Comparison of ENCODE assay signal across 18 cellular contexts in the genomic region with DNA sequence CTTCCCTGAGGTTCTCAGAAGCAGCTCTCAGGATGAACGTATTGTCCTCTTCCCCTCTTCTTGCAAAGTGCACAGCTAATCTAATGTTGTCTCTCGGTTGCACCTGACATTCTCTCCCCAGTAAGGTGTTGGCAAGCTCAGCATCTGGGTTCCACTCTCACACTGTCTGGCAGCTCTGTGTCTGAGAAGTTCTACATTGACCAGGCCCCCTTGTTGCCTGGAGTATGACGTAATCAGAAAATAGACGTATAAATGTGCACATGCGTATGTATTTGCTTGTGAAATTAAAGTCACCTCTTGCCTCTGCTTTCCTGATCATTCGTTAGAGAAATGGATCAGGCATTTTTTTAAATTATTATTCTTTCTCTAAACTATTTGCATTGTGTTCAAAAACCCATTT.
DNase-seq lines count a peak whose midpoint lies in the region; ATAC-seq, FAIRE-seq and TF ChIP-seq lines count a peak whose summit lies in the region.
"Had no signal": no experiment of that assay in that cellular context is flagged by ENCODE, and none has a peak within 500 bp of the region (broad histone marks: within the 10 kb centered on the region; RNA-seq: fewer than 3 reads in every experiment).

No MANE protein-coding gene starts in this region.

- TF ChIP-seq POLR2A in HepG2 (IDR thresholded peaks at IDR 0.05; ENCODE audit: insufficient read depth in 1 of 2, low read depth in 2 of 2, low read length in 2 of 2) (no peak), right lobe of liver (IDR thresholded peaks at IDR 0.05) (no peak)

- H3K27me3 Mint-ChIP-seq in activated B cell treated with CpG ODN at 0.5 μM for 24 hours, result no peaks in the 10 kb centered on the region

- H3K79me2 ChIP-seq in HepG2 (ENCODE audit: insufficient read depth, low read length), result no peaks in the 10 kb centered on the region

- H4K20me1 ChIP-seq in HepG2 (ENCODE audit: insufficient read depth, low read length), result no peaks in the 10 kb centered on the region

- H3K4me1 ChIP-seq in HepG2 (ENCODE audit: insufficient read depth, low read length) (peaks cover 60% of the 10 kb centered on the region), right lobe of liver (peaks cover 0 to 8% (median 0%) of the 10 kb centered on the region in 4 donors), psoas muscle (peaks cover 27% of the 10 kb centered on the region), stomach smooth muscle (ENCODE audit: control insufficient read depth, insufficient read depth, low read length) (peaks cover 24% of the 10 kb centered on the region)
- H3K4me1 ChIP-seq: BE2C had no signal

- H3K4me3 Mint-ChIP-seq in activated B cell treated with CpG ODN at 0.5 μM for 24 hours, result no peak overlapping the region
- H3K4me3 Mint-ChIP-seq: CD8-positive, alpha-beta T cell; GM23338 had no signal

- H3K9me3 Mint-ChIP-seq in activated B cell treated with CpG ODN at 0.5 μM for 24 hours, result no peaks in the 10 kb centered on the region
- H3K9me3 Mint-ChIP-seq: CD8-positive, alpha-beta T cell; GM23338 had no signal

- DNase-seq in HepG2 (ENCODE audit: low spot score), result no peak
- no peak for DNase-seq in right lobe of liver
- DNase-seq in activated B cell treated with CpG ODN at 0.5 μM for 24 hours, result no peak
- no peak for DNase-seq in psoas muscle
- no peak for DNase-seq in GM19238 (ENCODE audit: insufficient read length, low spot score)
- DNase-seq in GM10266 (ENCODE audit: extremely low spot score), result no peak
- DNase-seq in NCI-H2171 treated with DMSO at 0.1 percent for 48 hours (lab: John Stamatoyannopoulos, UW), result no peak
- DNase-seq: BE2C; CD8-positive, alpha-beta T cell; COR-L47; DND-41; GDM1; H7 had no signal

- no peak for FAIRE-seq in HepG2 (lab: Jason Lieb, UNC)
- FAIRE-seq: A204.1, GM18507 had no signal

- TF ChIP-seq RAD21 in HepG2 (CRISPR knock-in tag; IDR thresholded peaks at IDR 0.05), result no peak

- peak overlapping the region; percentile 63 for H3K27ac Mint-ChIP-seq in activated B cell treated with CpG ODN at 0.5 μM for 24 hours
- H3K27ac Mint-ChIP-seq: GM23338 had no signal

- CTCF ChIA-PET in HepG2 (lab: Yijun Ruan, JAX; ENCODE audit: low intra/inter-chr PET ratio, low total read pairs) (no interaction called here), activated B cell treated with CpG ODN at 0.5 μM for 24 hours (lab: Charles Lee) (interaction anchor here (1.1 to 3.5 kb wide), 5 partner anchors 31 to 135 kb away, joined by 3 to 21 read pairs (median 7); a partner anchor contains a TSS)

- TF ChIP-seq CTCF in HepG2 (CRISPR knock-in tag; IDR thresholded peaks at IDR 0.05), result no peak
- TF ChIP-seq CTCF in right lobe of liver (IDR thresholded peaks at IDR 0.05), result no peak
- no peak for TF ChIP-seq CTCF in activated B cell treated with CpG ODN at 0.5 μM for 24 hours (IDR thresholded peaks at IDR 0.05)
- no peak for TF ChIP-seq CTCF in psoas muscle (IDR thresholded peaks at IDR 0.05)
- TF ChIP-seq CTCF in GM10266 (IDR thresholded peaks at IDR 0.05; ENCODE audit: control insufficient read depth, insufficient read depth, low read depth, missing control alignments), result no peak

- no peak for TF ChIP-seq EP300 in HepG2 (IDR thresholded peaks at IDR 0.05; ENCODE audit: low read depth in 2 of 2, low read length in 2 of 2)
- TF ChIP-seq EP300 in HepG2 (CRISPR knock-in tag; IDR thresholded peaks at IDR 0.05; ENCODE audit: borderline replicate concordance), result no peak

- H3K27ac ChIP-seq in HepG2 (ENCODE audit: extremely low read length, insufficient read depth, low read length) (no peak overlapping the region), right lobe of liver (no peak overlapping the region), psoas muscle (peak overlapping the region; percentile 82), stomach smooth muscle (ENCODE audit: low read length) (peak overlapping the region; percentile 37)
- H3K27ac ChIP-seq: C4-2B had no signal

- 40% methylated on average over 6 of the region's 6 CpGs for WGBS in HepG2 (ENCODE audit: low lambda C conversion rate)
- 92% methylated on average over 6 of the region's 6 CpGs for WGBS in right lobe of liver (ENCODE audit: insufficient coverage, low coverage, low lambda C conversion rate, missing lambda C conversion rate)
- 64 to 83% (median 68%) methylated on average over 6 of the region's 6 CpGs for WGBS in psoas muscle, 3 donors

- H2AFZ ChIP-seq in HepG2 (ENCODE audit: low read length), result no peak overlapping the region
- H2AFZ ChIP-seq: GM23338 had no signal

- in situ Hi-C loops in HepG2 (cut with HindIII; ENCODE audit: extremely low pct_ligation_motif_present, low pct_unique_long_range_greater_than_20kb), result loop anchor here (10.0 kb wide), 1 partner anchor 134 kb away; no protein-coding TSS in a partner anchor

- H3K4me3 ChIP-seq in HepG2 (replicated peaks in 1 of 3; ENCODE audit: insufficient read depth in 1 of 3, low read depth in 2 of 3, low read length in 3 of 3) (no peak overlapping the region), right lobe of liver (no peak overlapping the region), psoas muscle (no peak overlapping the region), stomach smooth muscle (ENCODE audit: low read length in 2 of 2) (no peak overlapping the region)
- H3K4me3 ChIP-seq: GM23338 had no signal

- ATAC-seq in HepG2 (no peak), right lobe of liver (no peak), activated B cell treated with CpG ODN at 0.5 μM for 24 hours (ENCODE audit: low read depth) (no peak), psoas muscle (no peak)
- ATAC-seq: CD8-positive, alpha-beta T cell; GM23338 had no signal

- no peaks in the 10 kb centered on the region for H3K36me3 ChIP-seq in HepG2 (replicated peaks in 1 of 2; ENCODE audit: control insufficient read depth in 1 of 2, insufficient read depth in 2 of 2, low read length in 2 of 2)
- H3K36me3 ChIP-seq in right lobe of liver, result no peaks in the 10 kb centered on the region
- H3K36me3 ChIP-seq in psoas muscle (ENCODE audit: insufficient read depth in 1 of 2, low read depth in 1 of 2), result no peaks in the 10 kb centered on the region
- H3K36me3 ChIP-seq in stomach smooth muscle (ENCODE audit: control insufficient read depth in 2 of 2, insufficient read depth in 2 of 2, low read length in 2 of 2), result no peaks in the 10 kb centered on the region
- H3K36me3 ChIP-seq: BE2C had no signal

- H3K27me3 ChIP-seq in HepG2 (ENCODE audit: control insufficient read depth in 1 of 2, insufficient read depth in 2 of 2, low read length in 2 of 2) (0 out of 5 replicates have a peak, but pooled peaks cover 0 to 9% of the 10 kb centered on the region in 2 experiments), right lobe of liver (no peaks in the 10 kb centered on the region), psoas muscle (ENCODE audit: insufficient read depth in 3 of 3, low read length in 2 of 3) (no peaks in the 10 kb centered on the region), stomach smooth muscle (ENCODE audit: control insufficient read depth in 1 of 2, insufficient read depth in 2 of 2, low read length in 2 of 2) (no peaks in the 10 kb centered on the region)

- H3K9me3 ChIP-seq in HepG2 (ENCODE audit: low read length) (no peaks in the 10 kb centered on the region), right lobe of liver (no peaks in the 10 kb centered on the region), psoas muscle (no peaks in the 10 kb centered on the region), stomach smooth muscle (ENCODE audit: control insufficient read depth in 2 of 2, low read length in 2 of 2) (no peaks in the 10 kb centered on the region)
- H3K9me3 ChIP-seq: BE2C had no signal

- no peak overlapping the region for H3K9ac ChIP-seq in HepG2 (ENCODE audit: insufficient read depth, low read depth, low read length)
- H3K9ac ChIP-seq in stomach smooth muscle (ENCODE audit: low read length in 2 of 2), result no peak overlapping the region

- no TSS peak for BruUV-seq in HepG2 (replicated peaks; lab: Mats Ljungman, UMichigan)

- H3K36me3 Mint-ChIP-seq in activated B cell treated with CpG ODN at 0.5 μM for 24 hours (ENCODE audit: low read depth), result peaks cover 52% of the 10 kb centered on the region

- intact Hi-C loops in HepG2 (cut with micrococcal nuclease; ENCODE audit: unreplicated experiment), result loop anchor here (5.0 to 10.0 kb wide), 2 partner anchors 51 to 494 kb away; no protein-coding TSS in a partner anchor
- intact Hi-C loops in right lobe of liver (cut with DNase I), result no loop called here
- intact Hi-C loops in activated B cell treated with CpG ODN at 0.5 μM for 24 hours (cut with micrococcal nuclease), result loop anchor here (5.0 kb wide), 2 partner anchors 341 to 491 kb away; no protein-coding TSS in a partner anchor
- intact Hi-C loops in psoas muscle (cut with DNase I), result loop anchor here in 1 of 2 donors (5.0 kb wide), 1 partner anchor 116 kb away; no protein-coding TSS in a partner anchor

- H3K4me1 Mint-ChIP-seq in activated B cell treated with CpG ODN at 0.5 μM for 24 hours, result peaks cover 66% of the 10 kb centered on the region

- peak overlapping the region; percentile 20; the same call in 1 of the 2 replicates for H3K4me2 ChIP-seq in HepG2 (ENCODE audit: low read depth, low read length)
- H3K4me2 ChIP-seq: GM23338 had no signal

- POLR2A ChIA-PET in HepG2 (lab: Yijun Ruan, JAX) (interaction anchor here (1.0 kb wide), 1 partner anchor 34 kb away, joined by 5 read pairs; no protein-coding TSS in a partner anchor), activated B cell treated with CpG ODN at 0.5 μM for 24 hours (lab: Charles Lee) (no interaction called here)

TF ChIP-seq in HepG2, 621 proteins besides CTCF, POLR2A, EP300 and RAD21:
- TF ChIP-seq RARA (CRISPR knock-in tag; IDR thresholded peaks at IDR 0.05) (no peak), ATF7 (IDR thresholded peaks at IDR 0.05) (peak; percentile 80), ATF7 (CRISPR knock-in tag; IDR thresholded peaks at IDR 0.05) (no peak), CREB1 (IDR thresholded peaks at IDR 0.05) (0 out of 2 replicates have a peak, but pooled peaks have one; percentile 14), CREB1 (CRISPR knock-in tag; IDR thresholded peaks at IDR 0.05) (no peak), CEBPB (IDR thresholded peaks at IDR 0.05; ENCODE audit: borderline replicate concordance, low read depth, low read length) (peak; percentile 60; the same call in 1 of the 2 replicates), ZNF235 (CRISPR knock-in tag; IDR thresholded peaks at IDR 0.05; ENCODE audit: borderline replicate concordance) (no peak), ZFY (CRISPR knock-in tag; IDR thresholded peaks at IDR 0.05) (no peak)

Comparison
In these comparisons a context has a peak if more than half of its experiments do, and no peak if none do; other contexts are left out.
1. intact Hi-C loops: an anchor here in HepG2 (5.0 to 10.0 kb wide) and activated B cell treated with CpG ODN at 0.5 μM for 24 hours (5.0 kb wide); none called in right lobe of liver.
2. H3K27ac ChIP-seq: peak in psoas muscle (single experiment) and stomach smooth muscle (single experiment); none in HepG2 (single experiment) and right lobe of liver (0 of 3).